In genomic region chrX:149541521-149542047, GRCh38 we compare ENCODE assay signal across 8 cellular contexts. TPM values are rescaled to one million over a fixed set of nuclear protein-coding genes. Genes with fewer than 3 reads are reported as not detected.
DNase-seq lines count a peak whose midpoint lies in the region; ATAC-seq, FAIRE-seq and TF ChIP-seq lines count a peak whose summit lies in the region.

No MANE protein-coding gene starts in this region.

- WGBS in esophagus muscularis mucosa, result 44% methylated on average over 10 of the region's 13 CpGs
- 1 to 43% methylated on average over 13 of the region's 13 CpGs for WGBS in pancreas, 2 donors

- no peak for ATAC-seq in DND-41 (ENCODE audit: insufficient read depth, low read depth)
- ATAC-seq in pancreas, result peak in 2 of 4 donors; percentile 1
- ATAC-seq in GM18861 (IDR thresholded peaks at IDR 0.05; ENCODE audit: unreplicated experiment), result no peak
- no peak for ATAC-seq in activated CD4-positive, CD25-positive, alpha-beta regulatory T cell treated with anti-CD3 and anti-CD28 coated beads, Interleukin-2, amount 50 U/mL, for 24 hours

- no peak for TF ChIP-seq EP300 in esophagus muscularis mucosa (IDR thresholded peaks at IDR 0.05)

- TF ChIP-seq CTCF in DND-41 (IDR thresholded peaks at IDR 0.05; ENCODE audit: borderline replicate concordance, extremely low read depth, low read length, poor library complexity, severe bottlenecking) (no peak), esophagus muscularis mucosa (IDR thresholded peaks at IDR 0.05) (no peak), pancreas (IDR thresholded peaks at IDR 0.05) (no peak)

- FAIRE-seq in pancreas (lab: Jason Lieb, UNC) (no peak), HTR-8/SVneo (lab: Jason Lieb, UNC) (no peak)

- TF ChIP-seq POLR2A in esophagus muscularis mucosa (IDR thresholded peaks at IDR 0.05; ENCODE audit: low read depth), result no peak

- H3K9ac ChIP-seq in DND-41 (ENCODE audit: low read depth, low read length), result peak overlapping the region; percentile 74

- H4K20me1 ChIP-seq in DND-41 (ENCODE audit: insufficient read depth, low read length), result peaks cover 4% of the 10 kb centered on the region; the same call in 1 of the 2 replicates

- intact Hi-C loops in esophagus muscularis mucosa (cut with DNase I) (no loop called here), pancreas (cut with DNase I) (no loop called here)

- DNase-seq in DND-41 (no peak), RPMI8226 (peak; percentile 2), esophagus muscularis mucosa (ENCODE audit: extremely low spot score) (no peak), pancreas (no peak), HTR-8/SVneo (ENCODE audit: insufficient read length, low spot score) (no peak), NCI-H1092 treated with DMSO at 0.1 percent for 48 hours (lab: John Stamatoyannopoulos, UW) (no peak)

- H3K36me3 ChIP-seq in DND-41 (ENCODE audit: insufficient read depth, low read length) (peaks cover 2% of the 10 kb centered on the region), esophagus muscularis mucosa (peaks cover 0 to 6% (median 0%) of the 10 kb centered on the region in 4 donors), pancreas (no peaks in the 10 kb centered on the region)

- H3K4me3 ChIP-seq in DND-41 (ENCODE audit: low read depth in 1 of 2, low read length in 2 of 2), result peak overlapping the region; percentile 66 to 94; a peak in 3 of 4 replicates
- H3K4me3 ChIP-seq in esophagus muscularis mucosa, result peak overlapping the region; percentile 56 to 73 (median 64)
- H3K4me3 ChIP-seq in pancreas, result peak overlapping the region; percentile 33 to 58 (median 48)

- H3K27me3 ChIP-seq in DND-41 (ENCODE audit: insufficient read depth, low read length, poor library complexity) (no peaks in the 10 kb centered on the region), esophagus muscularis mucosa (no peaks in the 10 kb centered on the region), pancreas (no peaks in the 10 kb centered on the region)

- peak overlapping the region; percentile 96; the same call in 1 of the 2 replicates for H2AFZ ChIP-seq in DND-41 (ENCODE audit: low read depth, low read length)

- H3K9me3 ChIP-seq in DND-41 (ENCODE audit: insufficient read depth, low read length, severe bottlenecking) (no peaks in the 10 kb centered on the region), esophagus muscularis mucosa (no peaks in the 10 kb centered on the region), pancreas (no peaks in the 10 kb centered on the region)

- peak overlapping the region; percentile 87 for H3K4me2 ChIP-seq in DND-41 (ENCODE audit: insufficient read depth, low read length)

- peaks cover 8% of the 10 kb centered on the region for H3K79me2 ChIP-seq in DND-41 (ENCODE audit: insufficient read depth, low read length)

- H3K27ac ChIP-seq in DND-41 (ENCODE audit: low read length), result peak overlapping the region; percentile 86
- H3K27ac ChIP-seq in esophagus muscularis mucosa (replicated peaks in 1 of 4), result peak overlapping the region; percentile 80 to 93 (median 91)
- H3K27ac ChIP-seq in pancreas, result peak overlapping the region; percentile 88 to 91 (median 90)

- H3K4me1 ChIP-seq in DND-41 (ENCODE audit: insufficient read depth, low read length) (peaks cover 13% of the 10 kb centered on the region), esophagus muscularis mucosa (peaks cover 6 to 11% (median 9%) of the 10 kb centered on the region in 4 donors), pancreas (no peaks in the 10 kb centered on the region)

RNA-seq across cellular contexts. Expression of gene EOLA1, which starts 0.8 kb away (rescaled TPM):
- 10 to 100 TPM; 11.9 to 33.6 (median 17.8) TPM for total RNA-seq in esophagus muscularis mucosa
- total RNA-seq in pancreas, result 10 to 100 TPM; 11.0 to 13.9 (median 11.6) TPM
- 10 to 100 TPM; 11.6 to 19.1 TPM for polyA plus RNA-seq in pancreas

RNA-seq across cellular contexts. Expression of gene HSFX3, which starts 8.1 kb away (rescaled TPM):
- total RNA-seq in esophagus muscularis mucosa (not detected), pancreas (not detected)
- polyA plus RNA-seq in pancreas, result not detected

RNA-seq across cellular contexts. Expression of gene IDS, which starts 36.5 kb away (rescaled TPM):
- total RNA-seq in esophagus muscularis mucosa (10 to 100 TPM; 80.2 to 91.0 (median 86.4) TPM), pancreas (10 to 100 TPM; 15.7 to 36.6 (median 25.5) TPM)
- 10 to 100 TPM; 16.6 to 50.2 TPM for polyA plus RNA-seq in pancreas

RNA-seq across cellular contexts. Expression of gene MAGEA9B, which starts 45.7 kb away (rescaled TPM):
- total RNA-seq in esophagus muscularis mucosa, result not detected
- total RNA-seq in pancreas, result not detected
- polyA plus RNA-seq in pancreas, result not detected

RNA-seq across cellular contexts. Expression of gene HSFX2, which starts 53.5 kb away (rescaled TPM):
- total RNA-seq in esophagus muscularis mucosa (under 1 TPM in 1 of 4 donors, not detected in 3; 0.45 TPM), pancreas (under 1 TPM in 3 of 6 donors, not detected in 3; 0.16 to 0.31 (median 0.17) TPM)
- polyA plus RNA-seq in pancreas, result 1 to 10 TPM in 1 of 2 donors, under 1 TPM in 1; 0.77 to 1.3 TPM
